15 cellular contexts compared by ENCODE assay signal in the genomic region with DNA sequence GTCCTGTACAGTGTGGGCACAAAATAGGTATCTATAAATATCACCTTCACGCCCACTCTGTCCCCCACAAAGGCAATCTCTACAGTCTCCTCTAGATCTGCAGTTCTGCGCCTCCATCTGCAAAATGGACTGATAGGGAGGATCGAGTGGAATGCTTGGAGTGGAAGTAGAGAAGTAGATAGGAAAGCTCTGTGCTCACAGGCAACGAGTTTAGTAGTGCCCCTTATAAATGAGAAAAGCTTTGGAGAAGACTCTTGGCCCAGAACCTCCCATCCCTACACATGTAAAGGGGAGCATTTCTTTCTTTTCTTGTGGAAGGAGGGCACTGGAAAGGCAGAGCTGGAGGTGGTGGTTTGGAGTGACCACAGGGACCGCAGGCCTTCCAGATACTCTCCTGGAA.
A peak's percentile ranks its signal among the peaks of the same experiment; 100 is the strongest.
DNase-seq lines count a peak whose midpoint lies in the region; ATAC-seq and TF ChIP-seq lines count a peak whose summit lies in the region.
"Had no signal": no experiment of that assay in that cellular context is flagged by ENCODE, and none has a peak within 500 bp of the region (broad histone marks: within the 10 kb centered on the region; RNA-seq: fewer than 3 reads in every experiment).

No MANE protein-coding gene starts in this region.

- H3K9ac ChIP-seq in iPS-20b (ENCODE audit: low read depth, low read length) = peak overlapping the region; percentile 46; the same call in 1 of the 2 replicates

- H3K4me3 Mint-ChIP-seq in GM23338 = no peak overlapping the region
- H3K4me3 Mint-ChIP-seq: CD14-positive monocyte; CD4-positive, alpha-beta memory T cell had no signal

- no peak overlapping the region for H3K4me3 ChIP-seq in GM23338
- no peak overlapping the region for H3K4me3 ChIP-seq in iPS-20b (ENCODE audit: low read length)

- H3K27me3 ChIP-seq in GM23338 (ENCODE audit: insufficient read depth) (no peaks in the 10 kb centered on the region), iPS-20b (ENCODE audit: insufficient read depth, low read length) (no peaks in the 10 kb centered on the region)
- H3K27me3 ChIP-seq: BE2C had no signal

- peaks cover 20% of the 10 kb centered on the region for H3K27me3 Mint-ChIP-seq in GM23338 (ENCODE audit: insufficient read depth, low read depth, poor library complexity)

- no peaks in the 10 kb centered on the region for H3K9me3 Mint-ChIP-seq in GM23338
- H3K9me3 Mint-ChIP-seq: CD4-positive, alpha-beta memory T cell had no signal

- peaks cover 45% of the 10 kb centered on the region for H3K4me1 ChIP-seq in GM23338 (ENCODE audit: insufficient read depth)
- H3K4me1 ChIP-seq in iPS-20b (ENCODE audit: insufficient read depth, low read length) = peaks cover 44% of the 10 kb centered on the region; the same call in 1 of the 2 replicates
- H3K4me1 ChIP-seq: BE2C had no signal

- H3K36me3 ChIP-seq in GM23338 (ENCODE audit: insufficient read depth) = no peaks in the 10 kb centered on the region
- H3K36me3 ChIP-seq in iPS-20b (ENCODE audit: insufficient read depth, low read depth, low read length) = no peaks in the 10 kb centered on the region
- H3K36me3 ChIP-seq: BE2C had no signal

- H4K20me1 ChIP-seq in GM23338 (replicated peaks; ENCODE audit: insufficient read depth) = no peaks in the 10 kb centered on the region

- H3K9me2 ChIP-seq in GM23338 (ENCODE audit: insufficient read depth) = peaks cover 1% of the 10 kb centered on the region

- H3K36me3 Mint-ChIP-seq in GM23338 (ENCODE audit: low read depth) = no peaks in the 10 kb centered on the region
- H3K36me3 Mint-ChIP-seq: CD14-positive monocyte; CD4-positive, alpha-beta memory T cell had no signal

- DNase-seq in GM23338 (ENCODE audit: low spot score) = no peak
- peak; percentile 32 for DNase-seq in occipital lobe (lab: John Stamatoyannopoulos, UW)
- no peak for DNase-seq in substantia nigra (lab: John Stamatoyannopoulos, UW)
- DNase-seq in SW 1271 (lab: John Stamatoyannopoulos, UW) = no peak
- DNase-seq: ACHN; BE2C; CD4-positive, alpha-beta memory T cell; DMS153; DMS79; GF-D8; HCEC 1CT had no signal

- no peak for TF ChIP-seq CTCF in GM23338 (conservative IDR thresholded peaks at IDR 0.05; ENCODE audit: low read depth in 2 of 2)

- no peaks in the 10 kb centered on the region for H3F3A ChIP-seq in GM23338 (replicated peaks; ENCODE audit: low read depth)

- H3K27ac ChIP-seq in GM23338 (ENCODE audit: low read depth) (no peak overlapping the region), iPS-20b (ENCODE audit: low read length) (peak overlapping the region; percentile 65), substantia nigra (ENCODE audit: low read depth, low read length, poor library complexity, severe bottlenecking) (no peak overlapping the region)
- H3K27ac ChIP-seq: HL-60 had no signal

- H3K79me2 ChIP-seq in GM23338 (replicated peaks; ENCODE audit: insufficient read depth) = no peaks in the 10 kb centered on the region

- no peak overlapping the region; the same call in 1 of the 2 replicates for H3K27ac Mint-ChIP-seq in GM23338
- H3K27ac Mint-ChIP-seq: CD14-positive monocyte; CD4-positive, alpha-beta memory T cell had no signal

- ATAC-seq in GM23338 = no peak
- ATAC-seq in HG03342 (IDR thresholded peaks at IDR 0.05; ENCODE audit: unreplicated experiment) = no peak

- H3K9me3 ChIP-seq in iPS-20b (ENCODE audit: insufficient read depth, low read depth, low read length) = no peaks in the 10 kb centered on the region
- H3K9me3 ChIP-seq: BE2C had no signal

- peak overlapping the region; percentile 27 for H3K4me2 ChIP-seq in GM23338

- peaks cover 59% of the 10 kb centered on the region for H3K4me1 Mint-ChIP-seq in GM23338
- H3K4me1 Mint-ChIP-seq: CD4-positive, alpha-beta memory T cell had no signal

- no peak overlapping the region for H2AFZ ChIP-seq in GM23338

TF ChIP-seq in GM23338, 12 proteins besides CTCF, POLR2A, EP300 and RAD21 (continues in another document):
- no peak for TF ChIP-seq ZNF331 (CRISPR knock-in tag; IDR thresholded peaks at IDR 0.05; ENCODE audit: low read depth)
- TF ChIP-seq, protein P1, sequence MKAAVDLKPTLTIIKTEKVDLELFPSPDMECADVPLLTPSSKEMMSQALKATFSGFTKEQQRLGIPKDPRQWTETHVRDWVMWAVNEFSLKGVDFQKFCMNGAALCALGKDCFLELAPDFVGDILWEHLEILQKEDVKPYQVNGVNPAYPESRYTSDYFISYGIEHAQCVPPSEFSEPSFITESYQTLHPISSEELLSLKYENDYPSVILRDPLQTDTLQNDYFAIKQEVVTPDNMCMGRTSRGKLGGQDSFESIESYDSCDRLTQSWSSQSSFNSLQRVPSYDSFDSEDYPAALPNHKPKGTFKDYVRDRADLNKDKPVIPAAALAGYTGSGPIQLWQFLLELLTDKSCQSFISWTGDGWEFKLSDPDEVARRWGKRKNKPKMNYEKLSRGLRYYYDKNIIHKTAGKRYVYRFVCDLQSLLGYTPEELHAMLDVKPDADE (IDR thresholded peaks at IDR 0.05) = no peak
- no peak for TF ChIP-seq ZNF114 (CRISPR knock-in tag; IDR thresholded peaks at IDR 0.05)
- TF ChIP-seq JUNB (IDR thresholded peaks at IDR 0.05; ENCODE audit: unreplicated experiment) = no peak
- no peak for TF ChIP-seq EZH2 (IDR thresholded peaks at IDR 0.05; ENCODE audit: low read depth, unreplicated experiment)
- TF ChIP-seq, protein P2, sequence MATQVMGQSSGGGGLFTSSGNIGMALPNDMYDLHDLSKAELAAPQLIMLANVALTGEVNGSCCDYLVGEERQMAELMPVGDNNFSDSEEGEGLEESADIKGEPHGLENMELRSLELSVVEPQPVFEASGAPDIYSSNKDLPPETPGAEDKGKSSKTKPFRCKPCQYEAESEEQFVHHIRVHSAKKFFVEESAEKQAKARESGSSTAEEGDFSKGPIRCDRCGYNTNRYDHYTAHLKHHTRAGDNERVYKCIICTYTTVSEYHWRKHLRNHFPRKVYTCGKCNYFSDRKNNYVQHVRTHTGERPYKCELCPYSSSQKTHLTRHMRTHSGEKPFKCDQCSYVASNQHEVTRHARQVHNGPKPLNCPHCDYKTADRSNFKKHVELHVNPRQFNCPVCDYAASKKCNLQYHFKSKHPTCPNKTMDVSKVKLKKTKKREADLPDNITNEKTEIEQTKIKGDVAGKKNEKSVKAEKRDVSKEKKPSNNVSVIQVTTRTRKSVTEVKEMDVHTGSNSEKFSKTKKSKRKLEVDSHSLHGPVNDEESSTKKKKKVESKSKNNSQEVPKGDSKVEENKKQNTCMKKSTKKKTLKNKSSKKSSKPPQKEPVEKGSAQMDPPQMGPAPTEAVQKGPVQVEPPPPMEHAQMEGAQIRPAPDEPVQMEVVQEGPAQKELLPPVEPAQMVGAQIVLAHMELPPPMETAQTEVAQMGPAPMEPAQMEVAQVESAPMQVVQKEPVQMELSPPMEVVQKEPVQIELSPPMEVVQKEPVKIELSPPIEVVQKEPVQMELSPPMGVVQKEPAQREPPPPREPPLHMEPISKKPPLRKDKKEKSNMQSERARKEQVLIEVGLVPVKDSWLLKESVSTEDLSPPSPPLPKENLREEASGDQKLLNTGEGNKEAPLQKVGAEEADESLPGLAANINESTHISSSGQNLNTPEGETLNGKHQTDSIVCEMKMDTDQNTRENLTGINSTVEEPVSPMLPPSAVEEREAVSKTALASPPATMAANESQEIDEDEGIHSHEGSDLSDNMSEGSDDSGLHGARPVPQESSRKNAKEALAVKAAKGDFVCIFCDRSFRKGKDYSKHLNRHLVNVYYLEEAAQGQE (IDR thresholded peaks at IDR 0.05; ENCODE audit: unreplicated experiment) = no peak
- TF ChIP-seq NANOG (IDR thresholded peaks at IDR 0.05; ENCODE audit: borderline replicate concordance) = no peak
- no peak for TF ChIP-seq EZH2phosphoT487 (IDR thresholded peaks at IDR 0.05; ENCODE audit: unreplicated experiment)
